32 cellular contexts compared by ENCODE assay signal in genomic region chr15:101138086-101138660, GRCh38.
DNase-seq lines count a peak whose midpoint lies in the region; ATAC-seq and TF ChIP-seq lines count a peak whose summit lies in the region.
"Had no signal": no experiment of that assay in that cellular context is flagged by ENCODE, and none has a peak within 500 bp of the region (broad histone marks: within the 10 kb centered on the region; RNA-seq: fewer than 3 reads in every experiment).

No MANE protein-coding gene starts in this region.

- H3K36me3 ChIP-seq in cardiac muscle cell = no peaks in the 10 kb centered on the region
- H3K36me3 ChIP-seq in right atrium auricular region = no peaks in the 10 kb centered on the region
- H3K36me3 ChIP-seq: BE2C, breast epithelium, heart left ventricle, pancreas had no signal

- H3K4me1 ChIP-seq in cardiac muscle cell (ENCODE audit: low read depth) (peaks cover 27% of the 10 kb centered on the region), right atrium auricular region (peaks cover 0 to 14% of the 10 kb centered on the region in 2 donors)
- H3K4me1 ChIP-seq: breast epithelium, pancreas had no signal

- DNase-seq in cardiac muscle cell (ENCODE audit: low read depth in 1 of 2, low spot score in 1 of 2) (no peak), right atrium auricular region (ENCODE audit: low spot score) (no peak), WTC11 (ENCODE audit: low spot score) (no peak), nephron progenitor cell (no peak), NCI-H345 (lab: John Stamatoyannopoulos, UW) (no peak), GOT3 (lab: John Stamatoyannopoulos, UW) (no peak), T-helper 2 cell (no peak)
- DNase-seq: activated CD4-positive, alpha-beta T cell treated with anti-CD3 and anti-CD28 coated beads for 48 hours; activated naive CD4-positive, alpha-beta T cell treated with Interleukin-2 at 50 U/mL for 16 hours; amniotic stem cell; BE2C; foreskin melanocyte; H7; heart left ventricle; Karpas-422; midbrain; naive thymus-derived CD8-positive, alpha-beta T cell; NCI-H1417 treated with DMSO at 0.1 percent for 48 hours; NCI-H2029 treated with DMSO at 0.1 percent for 48 hours; NCI-H2227 treated with DMSO at 0.1 percent for 48 hours; NCI-H526 treated with DMSO at 0.1 percent for 48 hours; pancreas; retina; Right ventricle myocardium superior; small intestine; stimulated activated CD4-positive, alpha-beta T cell treated with anti-CD3 and anti-CD28 coated beads, Interleukin-1b, Interleukin-23, amount 100 ng/mL, for 48 hours; T1000; testis had no signal

- H3K4me3 Mint-ChIP-seq in WTC11 (no peak overlapping the region), nephron progenitor cell (peak overlapping the region; percentile 40)
- H3K4me3 Mint-ChIP-seq: activated CD8-positive, alpha-beta memory T cell treated with anti-CD3 and anti-CD28 coated beads, Interleukin-2, amount 10 ng/mL, durations not matched to agents 7 days and 5 days; stimulated activated naive CD8-positive, alpha-beta T cell treated with anti-CD3 and anti-CD28 coated beads, Interleukin-15, Interleukin-2, amounts not matched to agents 100 ng/mL and 50 ng/mL, for 24 hours had no signal

- H3K27me3 ChIP-seq in cardiac muscle cell = no peaks in the 10 kb centered on the region
- no peaks in the 10 kb centered on the region for H3K27me3 ChIP-seq in right atrium auricular region
- H3K27me3 ChIP-seq: BE2C, breast epithelium, heart left ventricle, pancreas, testis had no signal

- H3K4me1 Mint-ChIP-seq in WTC11 (peaks cover 19% of the 10 kb centered on the region), nephron progenitor cell (peaks cover 50% of the 10 kb centered on the region)

- CTCF ChIA-PET in WTC11 (lab: Charles Lee) = interaction anchor here (1.1 to 2.4 kb wide), 2 partner anchors 15 to 21 kb away, joined by 3 to 5 read pairs; no protein-coding TSS in a partner anchor

- H3K27me3 Mint-ChIP-seq in WTC11 (ENCODE audit: low read depth) (no peaks in the 10 kb centered on the region; the same call in 1 of the 2 replicates), nephron progenitor cell (ENCODE audit: low read depth, poor library complexity) (peaks cover 3% of the 10 kb centered on the region)
- H3K27me3 Mint-ChIP-seq: activated CD8-positive, alpha-beta memory T cell treated with anti-CD3 and anti-CD28 coated beads, Interleukin-2, amount 10 ng/mL, durations not matched to agents 7 days and 5 days; naive thymus-derived CD8-positive, alpha-beta T cell had no signal

- POLR2A ChIA-PET in WTC11 (lab: Charles Lee) = no interaction called here

- no peak for ATAC-seq in WTC11
- ATAC-seq: pancreas had no signal

- no peak overlapping the region for H3K4me3 ChIP-seq in cardiac muscle cell
- H3K4me3 ChIP-seq in right atrium auricular region = no peak overlapping the region
- H3K4me3 ChIP-seq: breast epithelium, heart left ventricle, pancreas, testis had no signal

- H3K27ac Mint-ChIP-seq in WTC11 (peak overlapping the region; percentile 3; the same call in 1 of the 2 replicates), nephron progenitor cell (peak overlapping the region; percentile 30)
- H3K27ac Mint-ChIP-seq: stimulated activated naive CD8-positive, alpha-beta T cell treated with anti-CD3 and anti-CD28 coated beads, Interleukin-15, Interleukin-2, amounts not matched to agents 100 ng/mL and 50 ng/mL, for 24 hours had no signal

- no peak for TF ChIP-seq CTCF in cardiac muscle cell (IDR thresholded peaks at IDR 0.05; ENCODE audit: low read depth, low read length)
- TF ChIP-seq CTCF in right atrium auricular region (IDR thresholded peaks at IDR 0.05) = no peak
- no peak for TF ChIP-seq CTCF in WTC11 (IDR thresholded peaks at IDR 0.05)
- no peak for TF ChIP-seq CTCF in nephron progenitor cell (IDR thresholded peaks at IDR 0.05)

- H3K36me3 Mint-ChIP-seq in WTC11 (peaks cover 6% of the 10 kb centered on the region; the same call in 1 of the 2 replicates), nephron progenitor cell (ENCODE audit: low read depth) (no peaks in the 10 kb centered on the region)
- H3K36me3 Mint-ChIP-seq: naive thymus-derived CD8-positive, alpha-beta T cell had no signal

- H3K9me3 ChIP-seq in cardiac muscle cell (ENCODE audit: low read depth) = no peaks in the 10 kb centered on the region
- H3K9me3 ChIP-seq in right atrium auricular region = no peaks in the 10 kb centered on the region
- H3K9me3 ChIP-seq: BE2C, breast epithelium, pancreas, testis had no signal

- H3K9me3 Mint-ChIP-seq in WTC11 (peaks cover 8% of the 10 kb centered on the region), nephron progenitor cell (peaks cover 4% of the 10 kb centered on the region)

- peak overlapping the region; percentile 90 for H3K27ac ChIP-seq in cardiac muscle cell
- H3K27ac ChIP-seq in right atrium auricular region = no peak overlapping the region
- H3K27ac ChIP-seq: breast epithelium, pancreas, testis, VCaP had no signal

TF ChIP-seq in WTC11, 78 proteins besides CTCF, POLR2A, EP300 and RAD21:
- TF ChIP-seq NFYB (CRISPR knock-in tag; conservative IDR thresholded peaks at IDR 0.05; ENCODE audit: low read depth) = no peak
- no peak for TF ChIP-seq OVOL2 (CRISPR knock-in tag; IDR thresholded peaks at IDR 0.05; ENCODE audit: borderline replicate concordance)
- no peak for TF ChIP-seq ZNF219 (CRISPR knock-in tag; IDR thresholded peaks at IDR 0.05; ENCODE audit: borderline replicate concordance)
- TF ChIP-seq ZNF416 (CRISPR knock-in tag; IDR thresholded peaks at IDR 0.05) = no peak
- no peak for TF ChIP-seq KAT7 (CRISPR knock-in tag; IDR thresholded peaks at IDR 0.05; ENCODE audit: borderline replicate concordance)
TF ChIP-seq in WTC11: peak in this region for 0.
